ENCODE assay signal across 20 cellular contexts in the genomic region with DNA sequence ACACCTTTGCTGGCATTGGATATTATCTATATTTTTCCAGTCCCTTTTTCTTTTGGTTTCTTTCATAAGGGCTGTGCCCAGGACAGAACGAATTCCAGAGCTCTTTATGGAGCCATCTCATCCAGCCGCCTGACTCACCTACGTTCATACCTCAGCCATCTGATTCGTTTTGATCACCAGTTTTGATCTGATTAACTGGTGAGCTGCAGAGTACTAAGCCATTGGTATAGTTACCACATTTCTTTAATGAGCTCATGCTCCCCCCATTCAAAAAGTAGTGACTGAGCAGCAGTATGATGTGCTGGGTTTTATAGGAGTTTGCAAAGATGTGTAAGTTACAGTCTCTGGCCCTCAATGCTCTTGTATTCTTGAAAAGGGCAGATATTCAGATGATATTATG.
"Had no signal": no experiment of that assay in that cellular context is flagged by ENCODE, and none has a peak within 500 bp of the region (broad histone marks: within the 10 kb centered on the region; RNA-seq: fewer than 3 reads in every experiment).

No MANE protein-coding gene starts in this region.

- H3K4me3 ChIP-seq: colonic mucosa, hepatocyte, psoas muscle, right lobe of liver, suprapubic skin, thyroid gland, uterus had no signal

- H3K27me3 ChIP-seq: colonic mucosa, hepatocyte, right lobe of liver, suprapubic skin, thyroid gland, uterus had no signal

- DNase-seq: colonic mucosa; dermis blood vessel endothelial cell; foreskin melanocyte; head of caudate nucleus; kidney; left colon; left ventricle myocardium superior; naive thymus-derived CD4-positive, alpha-beta T cell; nephron progenitor cell; psoas muscle; retina; right lobe of liver; stimulated activated CD4-positive, alpha-beta T cell treated with anti-CD3 and anti-CD28 coated beads, Interleukin-2, amount 100 ng/mL, for 24 hours; stimulated activated CD4-positive, alpha-beta T cell treated with anti-CD3 and anti-CD28 coated beads, Interleukin-4, amount 100 ng/mL, for 4 hours; stimulated activated naive B cell treated with anti-CD40 and anti-IgM and Interleukin-4, amounts not matched to agents 10 μg/mL and 1 μg/mL and 100 μg/mL, for 72 hours; thyroid gland; uterus had no signal

- H3K27ac ChIP-seq: colonic mucosa, hepatocyte, parathyroid adenoma, psoas muscle, right lobe of liver, suprapubic skin, thyroid gland, uterus had no signal

- H3K4me2 ChIP-seq: hepatocyte had no signal

- H3K79me2 ChIP-seq: hepatocyte, parathyroid adenoma had no signal

- H3K9me3 ChIP-seq: colonic mucosa, psoas muscle, right lobe of liver, suprapubic skin, thyroid gland, uterus had no signal

- ATAC-seq: left colon; left ventricle myocardium superior; naive thymus-derived CD4-positive, alpha-beta T cell; psoas muscle; right lobe of liver; stimulated activated naive B cell treated with anti-CD40 and anti-IgM and Interleukin-4, amounts not matched to agents 10 μg/mL and 1 μg/mL and 100 μg/mL, for 72 hours had no signal

- H2AFZ ChIP-seq: hepatocyte, parathyroid adenoma had no signal

- H3K9ac ChIP-seq: parathyroid adenoma had no signal

- H3K4me1 ChIP-seq: parathyroid adenoma had no signal

- H3K36me3 ChIP-seq: colonic mucosa, right lobe of liver, suprapubic skin, thyroid gland, uterus had no signal
